ENCODE assay signal across 8 cellular contexts in the genomic region with DNA sequence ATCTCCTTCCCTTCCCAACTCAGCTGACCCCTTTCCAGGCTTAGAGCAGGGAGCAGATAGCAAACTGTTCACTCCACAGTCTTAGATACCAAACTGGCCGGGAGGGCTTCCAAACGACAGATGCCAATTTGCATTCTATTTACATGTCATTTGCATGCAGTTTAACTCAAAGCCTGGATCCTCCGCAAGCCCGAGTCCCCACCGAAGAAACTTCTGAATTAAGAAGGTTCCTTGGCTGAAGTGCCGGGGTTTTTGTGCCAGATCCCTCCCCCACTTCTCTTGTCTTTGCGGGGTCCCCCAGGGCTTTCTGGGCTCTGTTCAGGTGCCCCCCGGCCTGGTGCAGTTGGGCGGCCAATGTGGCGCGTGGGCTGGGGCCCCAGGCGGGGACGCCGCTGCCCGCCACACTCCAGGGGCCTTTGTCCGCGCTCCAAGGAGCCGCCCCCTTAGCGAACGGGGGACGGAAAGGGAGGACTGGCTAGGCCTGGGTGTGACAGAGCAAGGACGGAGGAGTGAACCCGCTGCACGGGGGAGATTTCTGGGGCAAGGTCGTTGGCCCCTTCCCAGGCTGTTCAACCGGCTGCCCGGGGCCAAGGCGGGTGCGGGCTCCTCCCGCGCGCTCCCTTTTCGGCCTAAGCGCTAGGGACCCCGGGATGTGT. TPM values are rescaled to one million over a fixed set of nuclear protein-coding genes. Genes with fewer than 3 reads are reported as not detected.
DNase-seq lines count a peak whose midpoint lies in the region; ATAC-seq and TF ChIP-seq lines count a peak whose summit lies in the region.

No MANE protein-coding gene starts in this region.

- H3K9ac ChIP-seq in stomach smooth muscle (ENCODE audit: low read length in 2 of 2), result no peak overlapping the region

- no peak for TF ChIP-seq CTCF in body of pancreas (IDR thresholded peaks at IDR 0.05)

- intact Hi-C loops in body of pancreas (cut with DNase I), result loop anchor here (5.0 kb wide), 1 partner anchor 171 kb away; no protein-coding TSS in a partner anchor

- peak; percentile 11 for ATAC-seq in body of pancreas
- no peak for ATAC-seq in stimulated activated memory B cell treated with anti-CD40 and anti-IgM and Interleukin-4, amounts not matched to agents 10 μg/mL and 1 μg/mL and 100 μg/mL, for 72 hours

- no peaks in the 10 kb centered on the region for H3K36me3 Mint-ChIP-seq in stimulated activated memory B cell treated with anti-CD40 and anti-IgM and Interleukin-4, amounts not matched to agents 10 μg/mL and 1 μg/mL and 100 μg/mL, for 72 hours

- WGBS in body of pancreas, 2 donors, result 14 to 50% methylated on average over 6 to 34 of the region's 35 CpGs

- H3K4me3 ChIP-seq in body of pancreas (peak overlapping the region; percentile 57 to 73), stomach smooth muscle (ENCODE audit: low read length in 2 of 2) (peak overlapping the region; percentile 1 to 75)

- H3K27me3 Mint-ChIP-seq in stimulated activated memory B cell treated with anti-CD40 and anti-IgM and Interleukin-4, amounts not matched to agents 10 μg/mL and 1 μg/mL and 100 μg/mL, for 72 hours, result peaks cover 58% of the 10 kb centered on the region

- peaks cover 35% of the 10 kb centered on the region for H3K4me1 Mint-ChIP-seq in stimulated activated memory B cell treated with anti-CD40 and anti-IgM and Interleukin-4, amounts not matched to agents 10 μg/mL and 1 μg/mL and 100 μg/mL, for 72 hours

- H3K27ac Mint-ChIP-seq in stimulated activated memory B cell treated with anti-CD40 and anti-IgM and Interleukin-4, amounts not matched to agents 10 μg/mL and 1 μg/mL and 100 μg/mL, for 72 hours, result no peak overlapping the region

- peaks cover 28% of the 10 kb centered on the region for H3K4me1 ChIP-seq in body of pancreas
- peaks cover 29% of the 10 kb centered on the region for H3K4me1 ChIP-seq in stomach smooth muscle (ENCODE audit: control insufficient read depth, insufficient read depth, low read length)

- H3K36me3 ChIP-seq in body of pancreas (replicated peaks in 1 of 2; ENCODE audit: insufficient read depth in 1 of 2, low read depth in 2 of 2), result no peaks in the 10 kb centered on the region
- H3K36me3 ChIP-seq in stomach smooth muscle (ENCODE audit: control insufficient read depth in 2 of 2, insufficient read depth in 2 of 2, low read length in 2 of 2), result no peaks in the 10 kb centered on the region

- no peaks in the 10 kb centered on the region for H3K9me3 Mint-ChIP-seq in stimulated activated memory B cell treated with anti-CD40 and anti-IgM and Interleukin-4, amounts not matched to agents 10 μg/mL and 1 μg/mL and 100 μg/mL, for 72 hours

- no peaks in the 10 kb centered on the region for H3K27me3 ChIP-seq in body of pancreas
- peaks cover 17 to 40% of the 10 kb centered on the region in 2 donors for H3K27me3 ChIP-seq in stomach smooth muscle (ENCODE audit: control insufficient read depth in 1 of 2, insufficient read depth in 2 of 2, low read length in 2 of 2)

- H3K9me3 ChIP-seq in body of pancreas (no peaks in the 10 kb centered on the region), stomach smooth muscle (ENCODE audit: control insufficient read depth in 2 of 2, low read length in 2 of 2) (no peaks in the 10 kb centered on the region)

- TF ChIP-seq POLR2A in body of pancreas (IDR thresholded peaks at IDR 0.05), result peak in 1 of 3 donors; percentile 31

- DNase-seq in stimulated activated CD4-positive, alpha-beta T cell treated with anti-CD3 and anti-CD28 coated beads, Interleukin-15, amount 100 ng/mL, for 24 hours, result peak; percentile 20
- DNase-seq in stimulated activated CD4-positive, alpha-beta T cell treated with anti-CD3 and anti-CD28 coated beads, Interleukin-4, amount 100 ng/mL, for 24 hours, result no peak
- DNase-seq in body of pancreas, result peak; percentile 21 to 52 (median 38)
- DNase-seq in left kidney (ENCODE audit: low read depth, low spot score), result peak; percentile 85
- no peak for DNase-seq in cortex of kidney (lab: John Stamatoyannopoulos, UW)
- DNase-seq in ureter (ENCODE audit: low spot score), result no peak

- no peak overlapping the region for H3K4me3 Mint-ChIP-seq in stimulated activated memory B cell treated with anti-CD40 and anti-IgM and Interleukin-4, amounts not matched to agents 10 μg/mL and 1 μg/mL and 100 μg/mL, for 72 hours

- peak overlapping the region; percentile 12 to 85 (median 74) for H3K27ac ChIP-seq in body of pancreas
- no peak overlapping the region for H3K27ac ChIP-seq in stomach smooth muscle (ENCODE audit: low read length)

RNA-seq across cellular contexts. Expression of gene GPRC5B, which starts 1.2 kb away (rescaled TPM):
- total RNA-seq in body of pancreas (10 to 100 TPM; 27.7 to 31.6 TPM), ureter (23.2 TPM)

Comparison
In these comparisons a context has a peak if more than half of its experiments do, and no peak if none do; other contexts are left out.
1. DNase-seq: peak in stimulated activated CD4-positive, alpha-beta T cell treated with anti-CD3 and anti-CD28 coated beads, Interleukin-15, amount 100 ng/mL, for 24 hours (single experiment), body of pancreas (4 of 4) and left kidney (single experiment); none in stimulated activated CD4-positive, alpha-beta T cell treated with anti-CD3 and anti-CD28 coated beads, Interleukin-4, amount 100 ng/mL, for 24 hours (single experiment), cortex of kidney (single experiment) and ureter (single experiment).